In the genomic region with DNA sequence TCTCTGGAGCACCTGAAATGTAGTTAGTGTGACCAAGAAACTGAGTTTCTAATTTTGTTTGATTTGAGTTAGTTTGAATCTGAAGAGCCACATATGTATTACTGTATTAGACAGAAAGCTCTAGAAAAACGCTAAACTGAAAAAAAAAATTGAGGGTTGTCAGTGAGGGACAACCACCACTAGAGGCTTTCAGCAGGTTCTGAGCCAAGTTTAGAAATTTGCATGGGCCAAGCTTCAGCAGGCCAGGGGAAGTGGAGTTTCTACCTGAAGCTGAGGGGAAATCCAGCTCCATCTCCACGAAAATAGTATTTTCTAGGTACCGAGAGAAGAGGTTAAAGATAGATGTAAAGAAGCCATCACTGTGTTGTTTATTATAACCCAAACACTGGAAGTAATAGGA, we compare ENCODE assay signal across 9 cellular contexts.
A peak's percentile ranks its signal among the peaks of the same experiment; 100 is the strongest.
DNase-seq lines count a peak whose midpoint lies in the region; ATAC-seq, FAIRE-seq and TF ChIP-seq lines count a peak whose summit lies in the region.
"Had no signal": no experiment of that assay in that cellular context is flagged by ENCODE, and none has a peak within 500 bp of the region (broad histone marks: within the 10 kb centered on the region; RNA-seq: fewer than 3 reads in every experiment).

No MANE protein-coding gene starts in this region.

- H4K8ac ChIP-seq in IMR-90 (ENCODE audit: low read depth in 2 of 2, low read length in 2 of 2): no peak overlapping the region

- no peak overlapping the region for H4K91ac ChIP-seq in IMR-90 (ENCODE audit: insufficient read depth, low read depth, low read length)

- H3K9ac ChIP-seq in IMR-90 (ENCODE audit: low read depth, low read length): no peak overlapping the region
- no peak overlapping the region for H3K9ac ChIP-seq in K562 (ENCODE audit: insufficient read depth in 1 of 2, low read depth in 2 of 2, low read length in 2 of 2)

- H3K9me1 ChIP-seq in IMR-90 (ENCODE audit: insufficient read depth, low read length): no peaks in the 10 kb centered on the region
- H3K9me1 ChIP-seq in K562 (ENCODE audit: control insufficient read depth, insufficient read depth, low read length): no peaks in the 10 kb centered on the region

- no peaks in the 10 kb centered on the region for H3K27me3 ChIP-seq in IMR-90 (ENCODE audit: control insufficient read depth, insufficient read depth, low read length)
- H3K27me3 ChIP-seq in K562 (ENCODE audit: control insufficient read depth in 2 of 2, insufficient read depth in 2 of 2, low read length in 2 of 2): peaks cover 0 to 17% of the 10 kb centered on the region in 2 experiments; a peak in 2 of 5 replicates
- no peaks in the 10 kb centered on the region for H3K27me3 ChIP-seq in spleen (replicated peaks in 1 of 7)

- no peak overlapping the region for H3K14ac ChIP-seq in IMR-90 (replicated peaks; ENCODE audit: low read depth, low read length)

- no peaks in the 10 kb centered on the region for H3K79me1 ChIP-seq in IMR-90 (ENCODE audit: low read depth in 1 of 2, low read length in 2 of 2)

- no peak overlapping the region for H3K18ac ChIP-seq in IMR-90 (ENCODE audit: low read depth, low read length)

- in situ Hi-C loops in IMR-90 (cut with MboI; ENCODE audit: low sequenced_read_pairs) (no loop called here), K562 (cut with MboI) (no loop called here)

- no peak overlapping the region for H3K56ac ChIP-seq in IMR-90 (ENCODE audit: extremely low read depth, insufficient read depth, low read length)

- POLR2A ChIA-PET in IMR-90 (lab: Charles Lee; ENCODE audit: unreplicated experiment) (no interaction called here), K562 (lab: Yijun Ruan, JAX) (interaction anchor here (0.7 kb wide), 1 partner anchor 18 kb away, joined by 4 read pairs; no protein-coding TSS in a partner anchor)

- intact Hi-C loops in IMR-90 (cut with micrococcal nuclease) (no loop called here), K562 (cut with micrococcal nuclease) (no loop called here), spleen (cut with DNase I; ENCODE audit: low total_unique reads) (no loop called here), CD14-positive monocyte (cut with micrococcal nuclease) (no loop called here)

- no peak for DNase-seq in IMR-90
- peak; percentile 15 to 51 (median 43) for DNase-seq in K562 (ENCODE audit: extremely low read depth in 1 of 4, low spot score in 3 of 4)
- DNase-seq in spleen: no peak
- no peak for DNase-seq in CD14-positive monocyte (ENCODE audit: low spot score)
- no peak for DNase-seq in hypothalamus (lab: John Stamatoyannopoulos, UW)
- no peak for DNase-seq in foreskin melanocyte

- H3K27me3 Mint-ChIP-seq in CD14-positive monocyte (ENCODE audit: low read depth in 3 of 3): peaks cover 0 to 3% (median 2%) of the 10 kb centered on the region in 3 donors

- no peak overlapping the region for H3K23ac ChIP-seq in IMR-90 (ENCODE audit: low read depth, low read length)

- no peak overlapping the region for H4K5ac ChIP-seq in IMR-90 (ENCODE audit: low read depth, low read length)

- H2BK5ac ChIP-seq in IMR-90 (ENCODE audit: low read depth, low read length, poor library complexity, severe bottlenecking): no peak overlapping the region

- H3K4ac ChIP-seq in IMR-90 (ENCODE audit: low read depth, low read length): no peak overlapping the region

- no peak overlapping the region for H3K4me3 Mint-ChIP-seq in CD14-positive monocyte

- peak; percentile 60; the same call in 2 of the 3 replicates for TF ChIP-seq CTCF in GM12872 (IDR thresholded peaks at IDR 0.05; ENCODE audit: insufficient read depth, low read depth, low read length)
- TF ChIP-seq CTCF in IMR-90 (conservative IDR thresholded peaks at IDR 0.05; ENCODE audit: low read depth, low read length): 0 out of 2 replicates have a peak, but pooled peaks have one; percentile 2
- peak; percentile 33 to 46 (median 37); a peak in 4 of 6 replicates for TF ChIP-seq CTCF in K562 (IDR thresholded peaks at IDR 0.05 in 2 of 3, conservative IDR thresholded peaks at IDR 0.05 in 1 of 3; ENCODE audit: insufficient read depth in 2 of 3, low read depth in 1 of 3, low read length in 3 of 3)
- TF ChIP-seq CTCF in spleen (IDR thresholded peaks at IDR 0.05 in 8 of 11, conservative IDR thresholded peaks at IDR 0.05 in 3 of 11): peak in 6 of 11 experiments; percentile 25 to 42 (median 33)
- TF ChIP-seq CTCF in CD14-positive monocyte (IDR thresholded peaks at IDR 0.05): no peak

- H3K36me3 Mint-ChIP-seq in CD14-positive monocyte: no peaks in the 10 kb centered on the region

- no peak overlapping the region for H2AK5ac ChIP-seq in IMR-90 (ENCODE audit: low read depth, low read length)

- no peak for TF ChIP-seq EP300 in K562 (IDR thresholded peaks at IDR 0.05; ENCODE audit: low read length)

- H2BK120ac ChIP-seq in IMR-90 (ENCODE audit: low read depth, low read length): no peak overlapping the region

- no peak overlapping the region for H3K27ac Mint-ChIP-seq in CD14-positive monocyte

- FAIRE-seq in K562 (lab: Jason Lieb, UNC): peak; percentile 61
- FAIRE-seq: TTC549 had no signal

- peaks cover 13 to 29% (median 20%) of the 10 kb centered on the region in 7 donors for H3K9me3 Mint-ChIP-seq in CD14-positive monocyte

- H2BK20ac ChIP-seq in IMR-90 (ENCODE audit: low read depth, low read length): no peak overlapping the region

- peak; percentile 57 for ATAC-seq in GM21381 (IDR thresholded peaks at IDR 0.05; ENCODE audit: unreplicated experiment)
- ATAC-seq in IMR-90 (ENCODE audit: low read depth): no peak
- peak; percentile 76 for ATAC-seq in K562

- H3K4me2 ChIP-seq in IMR-90 (ENCODE audit: low read depth, low read length): no peak overlapping the region
- H3K4me2 ChIP-seq in K562 (ENCODE audit: insufficient read depth, low read length): no peak overlapping the region

- no peak overlapping the region for H2AK9ac ChIP-seq in IMR-90 (replicated peaks; ENCODE audit: low read depth, low read length, poor library complexity)

- H2AFZ ChIP-seq in IMR-90 (replicated peaks; ENCODE audit: low read length, poor library complexity) (no peak overlapping the region), K562 (ENCODE audit: low read depth, low read length) (no peak overlapping the region)

- H2BK15ac ChIP-seq in IMR-90 (ENCODE audit: low read depth, low read length): no peak overlapping the region

- H3K36me3 ChIP-seq in IMR-90 (ENCODE audit: control insufficient read depth, insufficient read depth, low read length) (no peaks in the 10 kb centered on the region), K562 (ENCODE audit: control insufficient read depth, insufficient read depth, low read length) (no peaks in the 10 kb centered on the region), spleen (no peaks in the 10 kb centered on the region)

- H3K79me2 ChIP-seq in K562 (ENCODE audit: control insufficient read depth, insufficient read depth, low read length): no peaks in the 10 kb centered on the region

- H4K20me1 ChIP-seq in IMR-90 (ENCODE audit: insufficient read depth, low read length): no peaks in the 10 kb centered on the region
- no peaks in the 10 kb centered on the region for H4K20me1 ChIP-seq in K562 (replicated peaks; ENCODE audit: control insufficient read depth, insufficient read depth, low read length)

- CTCF ChIA-PET in IMR-90 (lab: Yijun Ruan, JAX) (interaction anchor here (0.7 kb wide), 1 partner anchor 11 kb away, joined by 4 read pairs; no protein-coding TSS in a partner anchor), K562 (lab: Yijun Ruan, JAX; ENCODE audit: low intra/inter-chr PET ratio) (no interaction called here)

- H3K4me1 ChIP-seq in IMR-90 (ENCODE audit: control insufficient read depth, insufficient read depth, low read length) (no peaks in the 10 kb centered on the region), K562 (replicated peaks in 1 of 2; ENCODE audit: control insufficient read depth in 2 of 2, insufficient read depth in 2 of 2, low read length in 2 of 2) (no peaks in the 10 kb centered on the region), spleen (peaks cover 10 to 41% (median 25%) of the 10 kb centered on the region in 6 donors)

- no peak for TF ChIP-seq POLR2A in IMR-90 (IDR thresholded peaks at IDR 0.05; ENCODE audit: low read depth, low read length)
- TF ChIP-seq POLR2A in K562 (conservative IDR thresholded peaks at IDR 0.05): no peak
- TF ChIP-seq POLR2A in spleen (IDR thresholded peaks at IDR 0.05): no peak

- H3K9me3 ChIP-seq in IMR-90 (ENCODE audit: control insufficient read depth, insufficient read depth, low read length) (no peaks in the 10 kb centered on the region), K562 (replicated peaks; ENCODE audit: control insufficient read depth, insufficient read depth, low read depth, low read length) (no peaks in the 10 kb centered on the region), spleen (peaks cover 0 to 13% (median 4%) of the 10 kb centered on the region in 8 donors)

- no CpG with 5 or more reads among the region's 3 CpGs for WGBS in IMR-90 (ENCODE audit: extremely low coverage in 2 of 2, insufficient read length in 1 of 2), 2 experiments
- WGBS in K562 (ENCODE audit: insufficient coverage, low coverage, missing lambda C conversion rate): 0% methylated on average over 3 of the region's 3 CpGs
- WGBS in spleen, 5 donors: 42 to 49% (median 46%) methylated on average over 3 of the region's 3 CpGs

- dilution Hi-C loops in IMR-90 (cut with HindIII; ENCODE audit: low sequenced_read_pairs, unreplicated experiment): no loop called here

- TF ChIP-seq RAD21 in IMR-90 (IDR thresholded peaks at IDR 0.05; ENCODE audit: low read length) (no peak), K562 (CRISPR knock-in tag; conservative IDR thresholded peaks at IDR 0.05 in 1 of 2, IDR thresholded peaks at IDR 0.05 in 1 of 2) (no peak)

- peaks cover 38% of the 10 kb centered on the region for H3K4me1 Mint-ChIP-seq in CD14-positive monocyte

- BruUV-seq in IMR-90 (replicated peaks; lab: Mats Ljungman, UMichigan) (no TSS peak), K562 (replicated peaks; lab: Mats Ljungman, UMichigan) (no TSS peak)

- H3K27ac ChIP-seq in IMR-90 (ENCODE audit: insufficient read depth, low read length) (no peak overlapping the region), K562 (ENCODE audit: extremely low read depth, low read depth, low read length) (no peak overlapping the region), spleen (peak overlapping the region in 3 of 8 donors; percentile 24 to 80 (median 45))

- no peak overlapping the region for H3K4me3 ChIP-seq in IMR-90 (ENCODE audit: insufficient read depth, low read depth, low read length)
- H3K4me3 ChIP-seq in K562: no peak overlapping the region
- H3K4me3 ChIP-seq in spleen: no peak overlapping the region

TF ChIP-seq in IMR-90, 13 proteins besides CTCF, POLR2A, EP300 and RAD21 (continues in another document):
- TF ChIP-seq BHLHE40 (IDR thresholded peaks at IDR 0.05; ENCODE audit: low read depth, low read length) (no peak), FOS (IDR thresholded peaks at IDR 0.05; ENCODE audit: low read depth, low read length) (no peak)

TF ChIP-seq in K562, 482 proteins besides CTCF, POLR2A, EP300 and RAD21 (continues in another document):
- TF ChIP-seq THRAP3 (IDR thresholded peaks at IDR 0.05; ENCODE audit: borderline replicate concordance) (no peak), ZNF384 (IDR thresholded peaks at IDR 0.05; ENCODE audit: low read depth, low read length) (peak; percentile 62; the same call in 1 of the 2 replicates)

Comparison
In these comparisons a context has a peak if more than half of its experiments do, and no peak if none do; other contexts are left out.
1. DNase-seq: peak in K562 (4 of 4); none in IMR-90 (single experiment), spleen (single experiment), CD14-positive monocyte (single experiment), hypothalamus (0 of 51) and foreskin melanocyte (single experiment).